ENCODE assay signal across 8 cellular contexts in the genomic region with DNA sequence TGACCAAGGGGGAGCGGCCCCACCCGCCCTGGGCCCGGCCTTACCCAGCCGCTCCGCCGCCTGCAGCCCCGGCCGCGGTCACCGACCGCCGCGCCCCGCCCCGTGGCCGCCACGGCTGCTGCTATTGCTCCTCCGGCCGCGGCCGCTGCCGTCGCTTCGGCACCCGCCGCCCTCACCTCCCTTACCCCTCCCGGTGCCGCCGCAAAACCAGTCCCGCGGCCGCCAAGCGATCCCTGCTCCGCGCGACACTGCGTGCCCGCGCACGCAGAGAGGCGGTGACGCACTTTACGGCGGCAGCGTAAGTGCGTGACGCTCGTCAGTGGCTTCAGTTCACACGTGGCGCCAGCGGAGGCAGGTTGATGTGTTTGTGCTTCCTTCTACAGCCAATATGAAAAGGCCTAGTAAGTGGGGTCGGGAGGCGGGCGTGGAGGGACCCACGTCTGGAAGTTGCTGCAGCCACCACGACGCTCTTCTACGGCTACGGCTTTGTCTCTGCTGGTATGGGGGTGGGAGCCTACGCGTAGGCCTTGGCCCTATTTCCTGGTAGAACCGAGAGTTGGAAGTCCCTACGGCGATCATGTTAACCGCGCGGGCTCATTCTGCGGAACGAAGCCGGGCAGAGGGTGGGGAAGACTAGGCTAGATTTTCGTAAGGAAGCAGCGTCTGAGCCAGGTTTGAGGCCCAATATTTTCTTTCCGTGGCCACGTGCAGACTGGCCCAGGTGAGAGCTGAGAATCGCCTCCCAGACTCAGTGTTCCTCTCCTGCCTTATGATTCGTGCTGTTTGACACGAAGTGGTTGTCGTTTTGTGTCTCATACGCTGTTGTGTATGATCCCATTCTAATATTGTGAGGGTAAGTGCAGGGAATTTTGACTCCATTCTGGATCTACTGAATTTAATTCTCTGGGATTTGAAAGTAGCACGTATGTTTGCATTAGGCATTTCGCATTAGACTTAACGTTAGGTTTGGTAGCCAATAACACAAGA. TPM values are rescaled to one million over a fixed set of nuclear protein-coding genes. Genes with fewer than 3 reads are reported as not detected.
DNase-seq lines count a peak whose midpoint lies in the region; ATAC-seq and TF ChIP-seq lines count a peak whose summit lies in the region.

A gene with protein sequence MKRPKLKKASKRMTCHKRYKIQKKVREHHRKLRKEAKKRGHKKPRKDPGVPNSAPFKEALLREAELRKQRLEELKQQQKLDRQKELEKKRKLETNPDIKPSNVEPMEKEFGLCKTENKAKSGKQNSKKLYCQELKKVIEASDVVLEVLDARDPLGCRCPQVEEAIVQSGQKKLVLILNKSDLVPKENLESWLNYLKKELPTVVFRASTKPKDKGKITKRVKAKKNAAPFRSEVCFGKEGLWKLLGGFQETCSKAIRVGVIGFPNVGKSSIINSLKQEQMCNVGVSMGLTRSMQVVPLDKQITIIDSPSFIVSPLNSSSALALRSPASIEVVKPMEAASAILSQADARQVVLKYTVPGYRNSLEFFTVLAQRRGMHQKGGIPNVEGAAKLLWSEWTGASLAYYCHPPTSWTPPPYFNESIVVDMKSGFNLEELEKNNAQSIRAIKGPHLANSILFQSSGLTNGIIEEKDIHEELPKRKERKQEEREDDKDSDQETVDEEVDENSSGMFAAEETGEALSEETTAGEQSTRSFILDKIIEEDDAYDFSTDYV (plus strand): TSS at position 328 of the 987 bp plus-strand sequence. CDS start 61 bp downstream, at position 389.
A gene (minus strand): TSS at position 209 of the 987 bp plus-strand sequence.

- peak; percentile 71 for ATAC-seq in GM23338
- peak; percentile 89 to 91 for ATAC-seq in natural killer cell treated with Interleukin-12 subunit alpha and Interleukin-12 subunit beta and Interleukin-15 and Interleukin-18, amount 100 ng/mL, for 72 hours

- H3K27ac Mint-ChIP-seq in GM23338, result peak within 1 kb of the TSS; percentile 99
- H3K27ac Mint-ChIP-seq in natural killer cell treated with Interleukin-12 subunit alpha and Interleukin-12 subunit beta and Interleukin-15 and Interleukin-18, amount 100 ng/mL, for 72 hours, result peak within 1 kb of the TSS; percentile 98 to 100

- peaks cover 36% of the 10 kb centered on the region for H3F3A ChIP-seq in GM23338 (replicated peaks; ENCODE audit: low read depth)

- DNase-seq in EL (peak; percentile 94), GM23338 (ENCODE audit: low spot score) (peak; percentile 96), LNCaP clone FGC (ENCODE audit: low read depth) (peak; percentile 90), SHP77 treated with DMSO at 0.1 percent for 48 hours (lab: John Stamatoyannopoulos, UW) (peak; percentile 78), fibroblast of pulmonary artery (ENCODE audit: low read depth) (peak; percentile 96)
- peak; percentile 90 for DNase-seq in activated effector memory CD4-positive, alpha-beta T cell treated with Interleukin-2 at 50 U/mL for 16 hours
- DNase-seq in natural killer cell treated with Interleukin-12 subunit alpha and Interleukin-12 subunit beta and Interleukin-15 and Interleukin-18, amount 100 ng/mL, for 72 hours (ENCODE audit: low spot score), result peak; percentile 94
- DNase-seq in stimulated activated naive CD4-positive, alpha-beta T cell treated with Interleukin-2 at 50 U/mL for 16 hours (lab: John Stamatoyannopoulos, UW), result peak; percentile 93

- H3K4me1 ChIP-seq in GM23338 (ENCODE audit: insufficient read depth), result peaks cover 12% of the 10 kb centered on the region; the same call in 1 of the 2 replicates

- H3K27ac ChIP-seq in GM23338 (ENCODE audit: low read depth), result peak within 1 kb of the TSS; percentile 78

- no peak within 1 kb of the TSS for H2AFZ ChIP-seq in GM23338

- no peaks in the 10 kb centered on the region for H3K9me3 Mint-ChIP-seq in GM23338
- H3K9me3 Mint-ChIP-seq in natural killer cell treated with Interleukin-12 subunit alpha and Interleukin-12 subunit beta and Interleukin-15 and Interleukin-18, amount 100 ng/mL, for 72 hours, result no peaks in the 10 kb centered on the region

- TF ChIP-seq CTCF in GM23338 (conservative IDR thresholded peaks at IDR 0.05; ENCODE audit: low read depth in 2 of 2) (no peak), LNCaP clone FGC (IDR thresholded peaks at IDR 0.05; ENCODE audit: control insufficient read depth, extremely low read depth, insufficient read depth) (no peak), fibroblast of pulmonary artery (IDR thresholded peaks at IDR 0.05; ENCODE audit: low read length, missing control alignments) (no peak)

- H3K4me3 ChIP-seq in GM23338 (peak within 1 kb of the TSS; percentile 99), LNCaP clone FGC (ENCODE audit: low read depth, low read length) (peak within 1 kb of the TSS; percentile 87), fibroblast of pulmonary artery (replicated peaks; ENCODE audit: low read depth, low read length) (peak within 1 kb of the TSS; percentile 97)

- H3K4me1 Mint-ChIP-seq in GM23338, result peaks cover 26% of the 10 kb centered on the region
- peaks cover 50 to 56% of the 10 kb centered on the region in 2 donors for H3K4me1 Mint-ChIP-seq in natural killer cell treated with Interleukin-12 subunit alpha and Interleukin-12 subunit beta and Interleukin-15 and Interleukin-18, amount 100 ng/mL, for 72 hours (ENCODE audit: low read depth in 2 of 2)

- H3K4me2 ChIP-seq in GM23338, result peak within 1 kb of the TSS; percentile 99

- H3K9me2 ChIP-seq in GM23338 (ENCODE audit: insufficient read depth), result no peaks in the 10 kb centered on the region

- H4K20me1 ChIP-seq in GM23338 (replicated peaks; ENCODE audit: insufficient read depth), result peaks cover 13% of the 10 kb centered on the region

- H3K36me3 ChIP-seq in GM23338 (ENCODE audit: insufficient read depth), result peaks cover 41% of the 10 kb centered on the region

- H3K4me3 Mint-ChIP-seq in GM23338, result peak within 1 kb of the TSS; percentile 99
- H3K4me3 Mint-ChIP-seq in natural killer cell treated with Interleukin-12 subunit alpha and Interleukin-12 subunit beta and Interleukin-15 and Interleukin-18, amount 100 ng/mL, for 72 hours, result peak within 1 kb of the TSS; percentile 97

- H3K79me2 ChIP-seq in GM23338 (replicated peaks; ENCODE audit: insufficient read depth), result peaks cover 87% of the 10 kb centered on the region

- no peaks in the 10 kb centered on the region for H3K27me3 ChIP-seq in GM23338 (ENCODE audit: insufficient read depth)

- peaks cover 56% of the 10 kb centered on the region for H3K36me3 Mint-ChIP-seq in GM23338 (ENCODE audit: low read depth)
- peaks cover 43% of the 10 kb centered on the region for H3K36me3 Mint-ChIP-seq in natural killer cell treated with Interleukin-12 subunit alpha and Interleukin-12 subunit beta and Interleukin-15 and Interleukin-18, amount 100 ng/mL, for 72 hours

- peaks cover 11% of the 10 kb centered on the region for H3K27me3 Mint-ChIP-seq in GM23338 (ENCODE audit: insufficient read depth, low read depth, poor library complexity)
- no peaks in the 10 kb centered on the region for H3K27me3 Mint-ChIP-seq in natural killer cell treated with Interleukin-12 subunit alpha and Interleukin-12 subunit beta and Interleukin-15 and Interleukin-18, amount 100 ng/mL, for 72 hours

TF ChIP-seq in GM23338, 12 proteins besides CTCF, POLR2A, EP300 and RAD21:
- TF ChIP-seq EZH2 (IDR thresholded peaks at IDR 0.05; ENCODE audit: low read depth, unreplicated experiment) (no peak), NANOG (IDR thresholded peaks at IDR 0.05; ENCODE audit: borderline replicate concordance) (no peak), CREB1 (CRISPR knock-in tag; IDR thresholded peaks at IDR 0.05; ENCODE audit: low read depth) (peak; percentile 90), POLR2AphosphoS5 (IDR thresholded peaks at IDR 0.05; ENCODE audit: low read depth) (peak; percentile 97)
- TF ChIP-seq, protein P1, sequence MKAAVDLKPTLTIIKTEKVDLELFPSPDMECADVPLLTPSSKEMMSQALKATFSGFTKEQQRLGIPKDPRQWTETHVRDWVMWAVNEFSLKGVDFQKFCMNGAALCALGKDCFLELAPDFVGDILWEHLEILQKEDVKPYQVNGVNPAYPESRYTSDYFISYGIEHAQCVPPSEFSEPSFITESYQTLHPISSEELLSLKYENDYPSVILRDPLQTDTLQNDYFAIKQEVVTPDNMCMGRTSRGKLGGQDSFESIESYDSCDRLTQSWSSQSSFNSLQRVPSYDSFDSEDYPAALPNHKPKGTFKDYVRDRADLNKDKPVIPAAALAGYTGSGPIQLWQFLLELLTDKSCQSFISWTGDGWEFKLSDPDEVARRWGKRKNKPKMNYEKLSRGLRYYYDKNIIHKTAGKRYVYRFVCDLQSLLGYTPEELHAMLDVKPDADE (IDR thresholded peaks at IDR 0.05), result peak; percentile 85

RNA-seq across cellular contexts. Expression of the first gene that starts in this region (rescaled TPM):
- total RNA-seq in GM23338 (2014; rRNA removed; shearing (Covaris generic)), result 138 and 169 TPM in 2 replicates
- polyA plus RNA-seq in GM23338 (2016; fragmentation: Nextera tagmentation; extraction: Ambion mirVana), result 177 and 205 TPM in 2 replicates
- total RNA-seq in natural killer cell treated with Interleukin-12 subunit alpha and Interleukin-12 subunit beta and Interleukin-15 and Interleukin-18, amount 100 ng/mL, for 72 hours, result 100 to 1,000 TPM; 153 to 225 TPM

RNA-seq across cellular contexts. Expression of the second gene that starts in this region (rescaled TPM):
- 72.5 and 80.7 TPM in 2 replicates for total RNA-seq in GM23338 (2014; rRNA removed; shearing (Covaris generic))
- 40.8 and 57.5 TPM in 2 replicates for polyA plus RNA-seq in GM23338 (2016; fragmentation: Nextera tagmentation; extraction: Ambion mirVana)
- total RNA-seq in natural killer cell treated with Interleukin-12 subunit alpha and Interleukin-12 subunit beta and Interleukin-15 and Interleukin-18, amount 100 ng/mL, for 72 hours, result 10 to 100 TPM; 85.3 to 95.4 TPM

Comparison
In these comparisons a context has a peak if more than half of its experiments do, and no peak if none do; other contexts are left out.
1. Peak in every context shown above with its lines: DNase-seq, ATAC-seq, H3K4me3 ChIP-seq and H3K27ac ChIP-seq.